Comparison of ENCODE assay signal across 8 cellular contexts in genomic region chr12:7189398-7190267, GRCh38. TPM values are rescaled to one million over a fixed set of nuclear protein-coding genes. Genes with fewer than 3 reads are reported as not detected.
A peak's percentile ranks its signal among the peaks of the same experiment; 100 is the strongest.
DNase-seq lines count a peak whose midpoint lies in the region; ATAC-seq and TF ChIP-seq lines count a peak whose summit lies in the region.

Gene PEX5, plus strand, starts transcription at chr12:7189686. Its CDS starts 692 bp downstream, at chr12:7190378.

- no peak for TF ChIP-seq EP300 in Ishikawa (IDR thresholded peaks at IDR 0.05; ENCODE audit: borderline replicate concordance)

- H4K20me1 ChIP-seq in PC-9 (ENCODE audit: insufficient read depth), result 0 out of 2 replicates have a peak, but pooled peaks cover 3% of the 10 kb centered on the region

- H3K36me3 ChIP-seq in PC-9 (ENCODE audit: low read depth) (peaks cover 30% of the 10 kb centered on the region; the same call in 1 of the 2 replicates), mucosa of rectum (ENCODE audit: control insufficient read depth in 2 of 2, insufficient read depth in 2 of 2, low read length in 2 of 2) (peaks cover 0 to 4% of the 10 kb centered on the region in 2 donors)

- DNase-seq in DMS153 (lab: John Stamatoyannopoulos, UW) (peak; percentile 83), PC-9 (peak; percentile 89 to 90), erythroblast (lab: John Stamatoyannopoulos, UW) (peak; percentile 91 to 92)
- peak; percentile 86 for DNase-seq in activated T-cell treated with anti-CD3 and anti-CD28 coated beads, Interleukin-2, amount 50 U/mL, for 24 hours
- DNase-seq in stimulated activated CD8-positive, alpha-beta memory T cell treated with anti-CD3 and anti-CD28 coated beads, Interleukin-4, amount 100 ng/mL, for 4 hours (ENCODE audit: low read depth in 2 of 2, low spot score in 1 of 2), result peak; percentile 52 to 77

- H3K9me3 ChIP-seq in PC-9 (ENCODE audit: insufficient read depth, low read depth) (no peaks in the 10 kb centered on the region), mucosa of rectum (ENCODE audit: control insufficient read depth in 2 of 2, low read length in 2 of 2) (no peaks in the 10 kb centered on the region)

- no peaks in the 10 kb centered on the region for H3K27me3 ChIP-seq in PC-9 (ENCODE audit: insufficient read depth, low read depth)
- no peaks in the 10 kb centered on the region for H3K27me3 ChIP-seq in mucosa of rectum (ENCODE audit: control insufficient read depth in 2 of 2, insufficient read depth in 2 of 2, low read length in 2 of 2)

- no peaks in the 10 kb centered on the region for H3K9me3 Mint-ChIP-seq in activated T-cell treated with anti-CD3 and anti-CD28 coated beads, Interleukin-2, amount 50 U/mL, for 24 hours

- peak within 1 kb of the TSS; percentile 48 for H3K27ac ChIP-seq in PC-9
- H3K27ac ChIP-seq in mucosa of rectum (ENCODE audit: low read depth in 2 of 2, low read length in 2 of 2), result peak within 1 kb of the TSS; percentile 58 to 73

- CTCF ChIA-PET in PC-9 (lab: Charles Lee), result interaction anchor here (0.6 kb wide), 2 partner anchors 483 to 851 kb away, joined by 3 to 5 read pairs; no protein-coding TSS in a partner anchor

- TF ChIP-seq RAD21 in Ishikawa (IDR thresholded peaks at IDR 0.05; ENCODE audit: low read depth), result no peak

- peak within 1 kb of the TSS; percentile 76 to 95 for H3K9ac ChIP-seq in mucosa of rectum (ENCODE audit: low read depth in 1 of 2, low read length in 2 of 2)

- H3K27me3 Mint-ChIP-seq in activated T-cell treated with anti-CD3 and anti-CD28 coated beads, Interleukin-2, amount 50 U/mL, for 24 hours, result no peaks in the 10 kb centered on the region

- peaks cover 39% of the 10 kb centered on the region for H3K36me3 Mint-ChIP-seq in activated T-cell treated with anti-CD3 and anti-CD28 coated beads, Interleukin-2, amount 50 U/mL, for 24 hours (ENCODE audit: low read depth)

- H3K4me3 Mint-ChIP-seq in activated T-cell treated with anti-CD3 and anti-CD28 coated beads, Interleukin-2, amount 50 U/mL, for 24 hours, result peak within 1 kb of the TSS; percentile 90

- intact Hi-C loops in PC-9 (cut with micrococcal nuclease; ENCODE audit: unreplicated experiment), result loop anchor here (1.0 to 5.0 kb wide), 5 partner anchors 129 to 262 kb away; partner anchors contain the start of genes ATN1, C12orf57, C1S and LPCAT3

- H3K4me1 ChIP-seq in PC-9 (replicated peaks; ENCODE audit: insufficient read depth), result peaks cover 23% of the 10 kb centered on the region
- peaks cover 13 to 14% of the 10 kb centered on the region in 2 donors for H3K4me1 ChIP-seq in mucosa of rectum (ENCODE audit: control insufficient read depth in 2 of 2, insufficient read depth in 2 of 2, low read length in 2 of 2)

- H3K27ac Mint-ChIP-seq in activated T-cell treated with anti-CD3 and anti-CD28 coated beads, Interleukin-2, amount 50 U/mL, for 24 hours, result peak within 1 kb of the TSS; percentile 98

- H3K4me3 ChIP-seq in PC-9, result peak within 1 kb of the TSS; percentile 73
- peak within 1 kb of the TSS; percentile 81 to 95 for H3K4me3 ChIP-seq in mucosa of rectum (ENCODE audit: low read length in 2 of 2)

- no peak for TF ChIP-seq CTCF in PC-9 (conservative IDR thresholded peaks at IDR 0.05)

- no TSS peak for BruUV-seq in PC-9 (replicated peaks; lab: Mats Ljungman, UMichigan)

- peaks cover 18% of the 10 kb centered on the region; the same call in 1 of the 2 replicates for H3F3A ChIP-seq in PC-9 (ENCODE audit: insufficient read depth, low read depth)

- TF ChIP-seq POLR2A in erythroblast (IDR thresholded peaks at IDR 0.05; ENCODE audit: low read length), result peak; percentile 26

- peaks cover 48% of the 10 kb centered on the region for H3K4me1 Mint-ChIP-seq in activated T-cell treated with anti-CD3 and anti-CD28 coated beads, Interleukin-2, amount 50 U/mL, for 24 hours (ENCODE audit: low read depth)

- peak within 1 kb of the TSS; percentile 99 for H2AFZ ChIP-seq in PC-9

- ATAC-seq in GM21576 (IDR thresholded peaks at IDR 0.05; ENCODE audit: unreplicated experiment), result peak; percentile 94

- POLR2A ChIA-PET in PC-9 (lab: Charles Lee; ENCODE audit: unreplicated experiment), result interaction anchor here (0.6 to 0.7 kb wide), 5 partner anchors 121 to 500 kb away, joined by 3 to 25 read pairs (median 4); partner anchors contain the start of gene ZNF384

- H3K9me2 ChIP-seq in PC-9 (ENCODE audit: insufficient read depth), result no peaks in the 10 kb centered on the region

- H3K4me2 ChIP-seq in PC-9, result peak within 1 kb of the TSS; percentile 93

- peaks cover 31% of the 10 kb centered on the region for H3K79me2 ChIP-seq in PC-9 (ENCODE audit: low read depth)

TF ChIP-seq in Ishikawa, 13 proteins besides CTCF, POLR2A, EP300 and RAD21:
- TF ChIP-seq TEAD4 (IDR thresholded peaks at IDR 0.05), result no peak
- no peak for TF ChIP-seq NFIC (IDR thresholded peaks at IDR 0.05)
- 0 out of 2 replicates have a peak, but pooled peaks have one; percentile 14 for TF ChIP-seq YY1 (IDR thresholded peaks at IDR 0.05; ENCODE audit: low read depth)
- no peak for TF ChIP-seq CEBPB (IDR thresholded peaks at IDR 0.05)
- no peak; the same call in 1 of the 2 replicates for TF ChIP-seq USF1 (IDR thresholded peaks at IDR 0.05)
- TF ChIP-seq TAF1 (IDR thresholded peaks at IDR 0.05; ENCODE audit: low read depth), result no peak
- TF ChIP-seq EGR1 (IDR thresholded peaks at IDR 0.05), result no peak
- peak; percentile 67 for TF ChIP-seq ZBTB7A (IDR thresholded peaks at IDR 0.05; ENCODE audit: low read depth)
- TF ChIP-seq CREB1 (IDR thresholded peaks at IDR 0.05; ENCODE audit: low read depth), result 0 out of 2 replicates have a peak, but pooled peaks have one; percentile 8
- no peak for TF ChIP-seq REST (IDR thresholded peaks at IDR 0.05; ENCODE audit: low read depth)
- no peak for TF ChIP-seq FOXM1 (IDR thresholded peaks at IDR 0.05; ENCODE audit: borderline replicate concordance, low read depth)
- peak; percentile 89 for TF ChIP-seq MAX (IDR thresholded peaks at IDR 0.05)
- peak; percentile 52; the same call in 1 of the 2 replicates for TF ChIP-seq TCF12 (IDR thresholded peaks at IDR 0.05; ENCODE audit: low read depth)
TF ChIP-seq in Ishikawa: peak in this region for 5.

RNA-seq across cellular contexts. Expression of gene PEX5, which starts in this region (rescaled TPM):
- total RNA-seq in PC-9 (2021), result 62.1 and 76.3 TPM in 2 replicates

Comparison
In these comparisons a context has a peak if more than half of its experiments do, and no peak if none do; other contexts are left out.
1. Peak in every context shown above with its lines: DNase-seq, ATAC-seq, H3K4me3 ChIP-seq and H3K27ac ChIP-seq.